In genomic region chr2:71462056-71462605, GRCh38 we compare ENCODE assay signal across 18 cellular contexts. TPM values are rescaled to one million over a fixed set of nuclear protein-coding genes. Genes with fewer than 3 reads are reported as not detected.
DNase-seq lines count a peak whose midpoint lies in the region; ATAC-seq and TF ChIP-seq lines count a peak whose summit lies in the region.
"Had no signal": no experiment of that assay in that cellular context is flagged by ENCODE, and none has a peak within 500 bp of the region (broad histone marks: within the 10 kb centered on the region; RNA-seq: fewer than 3 reads in every experiment).

No MANE protein-coding gene starts in this region.

- peaks cover 23% of the 10 kb centered on the region for H3K9me3 ChIP-seq in WERI-Rb-1 (ENCODE audit: severe bottlenecking)
- H3K9me3 ChIP-seq in right lobe of liver: no peaks in the 10 kb centered on the region
- no peaks in the 10 kb centered on the region for H3K9me3 ChIP-seq in upper lobe of right lung
- H3K9me3 ChIP-seq: MG63 had no signal

- no peaks in the 10 kb centered on the region for H3K27me3 ChIP-seq in WERI-Rb-1 (ENCODE audit: insufficient read depth, low read depth, severe bottlenecking)
- no peaks in the 10 kb centered on the region for H3K27me3 ChIP-seq in right lobe of liver
- peaks cover 32% of the 10 kb centered on the region for H3K27me3 ChIP-seq in upper lobe of right lung
- H3K27me3 ChIP-seq: MG63 had no signal

- H3K36me3 ChIP-seq in WERI-Rb-1 (no peaks in the 10 kb centered on the region), right lobe of liver (no peaks in the 10 kb centered on the region), upper lobe of right lung (no peaks in the 10 kb centered on the region)
- H3K36me3 ChIP-seq: MG63 had no signal

- ATAC-seq in Right ventricle myocardium inferior (no peak), right lobe of liver (no peak), upper lobe of right lung (no peak)
- ATAC-seq: SK-N-SH treated with all-trans-retinoic acid at 6 μM for 48 hours had no signal

- H3K27ac ChIP-seq in WERI-Rb-1 (peak overlapping the region; percentile 49), right lobe of liver (peak overlapping the region in 1 of 3 donors; percentile 70), upper lobe of right lung (no peak overlapping the region)
- H3K27ac ChIP-seq: RWPE1 had no signal

- H3K4me3 Mint-ChIP-seq in activated T-helper 2 cell treated with anti-CD3 and anti-CD28 coated beads, Interferon-gamma antibody, Interleukin-2, Interleukin-4, amounts not matched to agents 10 μg/mL and 5 μg/mL and 100 μg/mL, durations not matched to agents 14 hours and 24 hours and 36 hours (ENCODE audit: low read depth): no peak overlapping the region
- H3K4me3 Mint-ChIP-seq: HFFc6 had no signal

- H3K36me3 Mint-ChIP-seq in activated T-helper 2 cell treated with anti-CD3 and anti-CD28 coated beads, Interferon-gamma antibody, Interleukin-2, Interleukin-4, amounts not matched to agents 10 μg/mL and 5 μg/mL and 100 μg/mL, durations not matched to agents 14 hours and 24 hours and 36 hours (ENCODE audit: low read depth): no peaks in the 10 kb centered on the region

- H3K4me3 ChIP-seq in WERI-Rb-1 (ENCODE audit: low read depth, low read length) (no peak overlapping the region), right lobe of liver (no peak overlapping the region), upper lobe of right lung (no peak overlapping the region)
- H3K4me3 ChIP-seq: MG63 had no signal

- TF ChIP-seq CTCF in WERI-Rb-1 (IDR thresholded peaks at IDR 0.05; ENCODE audit: low read depth, low read length) (no peak), right lobe of liver (IDR thresholded peaks at IDR 0.05) (no peak), upper lobe of right lung (IDR thresholded peaks at IDR 0.05) (no peak)

- WGBS in right lobe of liver (ENCODE audit: insufficient coverage, low coverage, low lambda C conversion rate, missing lambda C conversion rate): no CpG with 5 or more reads among the region's 8 CpGs

- peaks cover 3% of the 10 kb centered on the region for H3K9me3 Mint-ChIP-seq in activated T-helper 2 cell treated with anti-CD3 and anti-CD28 coated beads, Interferon-gamma antibody, Interleukin-2, Interleukin-4, amounts not matched to agents 10 μg/mL and 5 μg/mL and 100 μg/mL, durations not matched to agents 14 hours and 24 hours and 36 hours

- H3K27ac Mint-ChIP-seq in activated T-helper 2 cell treated with anti-CD3 and anti-CD28 coated beads, Interferon-gamma antibody, Interleukin-2, Interleukin-4, amounts not matched to agents 10 μg/mL and 5 μg/mL and 100 μg/mL, durations not matched to agents 14 hours and 24 hours and 36 hours: no peak overlapping the region
- H3K27ac Mint-ChIP-seq: HFFc6 had no signal

- H3K4me1 ChIP-seq in right lobe of liver: peaks cover 0 to 48% (median 17%) of the 10 kb centered on the region in 4 donors
- peaks cover 7% of the 10 kb centered on the region for H3K4me1 ChIP-seq in upper lobe of right lung

- H3K27me3 Mint-ChIP-seq in activated T-helper 2 cell treated with anti-CD3 and anti-CD28 coated beads, Interferon-gamma antibody, Interleukin-2, Interleukin-4, amounts not matched to agents 10 μg/mL and 5 μg/mL and 100 μg/mL, durations not matched to agents 14 hours and 24 hours and 36 hours (ENCODE audit: low read depth): peaks cover 5% of the 10 kb centered on the region

- intact Hi-C loops in cardiac septum (cut with DNase I) (no loop called here), Right ventricle myocardium inferior (cut with DNase I) (no loop called here), right lobe of liver (cut with DNase I) (no loop called here), upper lobe of right lung (cut with DNase I) (loop anchor here (5.0 kb wide), 1 partner anchor 40 kb away; no protein-coding TSS in a partner anchor)
- intact Hi-C loops in activated T-helper 2 cell treated with anti-CD3 and anti-CD28 coated beads, Interferon-gamma antibody, Interleukin-2, Interleukin-4, amounts not matched to agents 10 μg/mL and 5 μg/mL and 100 μg/mL, durations not matched to agents 14 hours and 24 hours and 36 hours (cut with micrococcal nuclease): no loop called here

- H3K4me1 Mint-ChIP-seq in activated T-helper 2 cell treated with anti-CD3 and anti-CD28 coated beads, Interferon-gamma antibody, Interleukin-2, Interleukin-4, amounts not matched to agents 10 μg/mL and 5 μg/mL and 100 μg/mL, durations not matched to agents 14 hours and 24 hours and 36 hours (ENCODE audit: low read depth): peaks cover 2% of the 10 kb centered on the region

- no peak for TF ChIP-seq POLR2A in right lobe of liver (IDR thresholded peaks at IDR 0.05)

- DNase-seq in cardiac septum (ENCODE audit: low spot score): peak; percentile 70
- no peak for DNase-seq in Right ventricle myocardium inferior (ENCODE audit: missing footprints)
- no peak for DNase-seq in WERI-Rb-1
- DNase-seq in right lobe of liver: peak in 2 of 3 donors; percentile 47 to 53
- peak; percentile 50 for DNase-seq in upper lobe of right lung
- DNase-seq in activated T-helper 2 cell treated with anti-CD3 and anti-CD28 coated beads, Interferon-gamma antibody, Interleukin-2, Interleukin-4, amounts not matched to agents 10 μg/mL and 5 μg/mL and 100 μg/mL, durations not matched to agents 14 hours and 24 hours and 36 hours (ENCODE audit: low spot score): no peak
- DNase-seq in mesenteric fat pad (ENCODE audit: low spot score): no peak
- DNase-seq: DMS79, HFFc6, MG63, NCI-H1092, NCI-H1436, NCI-H187 treated with DMSO at 0.1 percent for 48 hours, NCI-H2227 treated with DMSO at 0.1 percent for 48 hours, NCI-H510A treated with DMSO at 0.1 percent for 48 hours, NCI-H748 treated with DMSO at 0.1 percent for 48 hours had no signal

RNA-seq across cellular contexts. Expression of gene DYSF, which starts 8.8 kb away (rescaled TPM):
- total RNA-seq in cardiac septum (82.8 TPM), Right ventricle myocardium inferior (57.8 TPM), right lobe of liver (10 to 100 TPM; 21.8 to 55.0 (median 32.9) TPM), upper lobe of right lung (37.7 TPM), mesenteric fat pad (54.1 TPM)
- 0.05 TPM in 1 of 2 replicates, not detected in the other for total RNA-seq in activated T-helper 2 cell treated with anti-CD3 and anti-CD28 coated beads, Interferon-gamma antibody, Interleukin-2, Interleukin-4, amounts not matched to agents 10 μg/mL and 5 μg/mL and 100 μg/mL, durations not matched to agents 14 hours and 24 hours and 36 hours

Comparison
In these comparisons a context has a peak if more than half of its experiments do, and no peak if none do; other contexts are left out.
1. DNase-seq: peak in cardiac septum (single experiment), right lobe of liver (2 of 3) and upper lobe of right lung (single experiment); none in Right ventricle myocardium inferior (single experiment), WERI-Rb-1 (single experiment), activated T-helper 2 cell treated with anti-CD3 and anti-CD28 coated beads, Interferon-gamma antibody, Interleukin-2, Interleukin-4, amounts not matched to agents 10 μg/mL and 5 μg/mL and 100 μg/mL, durations not matched to agents 14 hours and 24 hours and 36 hours (single experiment) and mesenteric fat pad (single experiment).
2. RNA of gene DYSF, which starts 8.8 kb away (total RNA-seq): 82.8 TPM in cardiac septum (single experiment), 57.8 TPM in Right ventricle myocardium inferior (single experiment), 54.1 TPM in mesenteric fat pad (single experiment), 21.8 to 55.0 TPM in right lobe of liver and 37.7 TPM in upper lobe of right lung (single experiment); 0.05 TPM in activated T-helper 2 cell treated with anti-CD3 and anti-CD28 coated beads, Interferon-gamma antibody, Interleukin-2, Interleukin-4, amounts not matched to agents 10 μg/mL and 5 μg/mL and 100 μg/mL, durations not matched to agents 14 hours and 24 hours and 36 hours; every median in the first group is over 10 times any median in the second.